2 cellular contexts compared by ENCODE assay signal in genomic region chr11:117428856-117429229, GRCh38.
TF ChIP-seq lines count a peak whose summit lies in the region.

No MANE protein-coding gene starts in this region.

TF ChIP-seq in HCT116, 20 proteins besides CTCF, POLR2A, EP300 and RAD21:
- TF ChIP-seq REST (IDR thresholded peaks at IDR 0.05; ENCODE audit: low read depth) (no peak), MAX (IDR thresholded peaks at IDR 0.05) (no peak), ELF1 (IDR thresholded peaks at IDR 0.05; ENCODE audit: borderline replicate concordance, low read depth) (no peak), CEBPB (IDR thresholded peaks at IDR 0.05; ENCODE audit: low read depth) (no peak)

TF ChIP-seq in H1, 55 proteins besides CTCF, POLR2A, EP300 and RAD21:
- TF ChIP-seq KDM1A (IDR thresholded peaks at IDR 0.05; ENCODE audit: borderline replicate concordance, low read length): peak; percentile 75; the same call in 1 of the 2 replicates
- no peak for TF ChIP-seq USF2 (IDR thresholded peaks at IDR 0.05; ENCODE audit: low read length)
